Comparison of ENCODE assay signal across 38 cellular contexts in genomic region chr12:108875280-108875679, GRCh38. TPM values are rescaled to one million over a fixed set of nuclear protein-coding genes. Genes with fewer than 3 reads are reported as not detected.
"Had no signal": no experiment of that assay in that cellular context is flagged by ENCODE, and none has a peak within 500 bp of the region (broad histone marks: within the 10 kb centered on the region; RNA-seq: fewer than 3 reads in every experiment).

No MANE protein-coding gene starts in this region.

- H3K9me3 Mint-ChIP-seq: activated B cell treated with CpG ODN at 0.5 μM for 24 hours; activated CD4-positive, alpha-beta memory T cell treated with anti-CD3 and anti-CD28 coated beads for 36 hours; activated CD4-positive, alpha-beta T cell treated with anti-CD3 and anti-CD28 coated beads, Interleukin-2, amount 10 ng/mL, durations not matched to agents 24 days and 14 days; activated CD8-positive, alpha-beta T cell treated with anti-CD3 and anti-CD28 coated beads for 36 hours; activated naive CD4-positive, alpha-beta T cell treated with anti-CD3 and anti-CD28 coated beads for 36 hours; activated naive CD4-positive, alpha-beta T cell treated with anti-CD3 and anti-CD28 coated beads, Interleukin-2, amount 50 U/mL, for 72 hours; activated T-cell treated with anti-CD3 and anti-CD28 coated beads, Interleukin-2, amount 50 U/mL, for 72 hours; activated T-helper 17 cell treated with anti-CD3 and anti-CD28 coated beads, Interleukin-2, amount 50 U/mL, for 72 hours had no signal

- H3K4me1 ChIP-seq: adrenal gland, breast epithelium had no signal

- H3K27ac ChIP-seq: adrenal gland, body of pancreas, brain microvascular endothelial cell, breast epithelium, VCaP had no signal

- ATAC-seq: activated T-cell treated with anti-CD3 and anti-CD28 coated beads, Interleukin-2, amount 50 U/mL, for 4 hours; body of pancreas had no signal

- H3K27me3 Mint-ChIP-seq: activated B cell treated with CpG ODN at 0.5 μM for 24 hours; activated CD4-positive, alpha-beta memory T cell treated with anti-CD3 and anti-CD28 coated beads for 36 hours; activated CD4-positive, alpha-beta T cell treated with anti-CD3 and anti-CD28 coated beads, Interleukin-2, amount 10 ng/mL, durations not matched to agents 24 days and 14 days; activated CD8-positive, alpha-beta T cell treated with anti-CD3 and anti-CD28 coated beads for 36 hours; activated naive CD8-positive, alpha-beta T cell treated with anti-CD3 and anti-CD28 coated beads for 36 hours; activated T-helper 17 cell treated with anti-CD3 and anti-CD28 coated beads, Interleukin-2, amount 50 U/mL, for 72 hours had no signal

- H3K4me3 Mint-ChIP-seq: activated B cell treated with CpG ODN at 0.5 μM for 24 hours; activated CD4-positive, alpha-beta memory T cell treated with anti-CD3 and anti-CD28 coated beads for 36 hours; activated CD4-positive, alpha-beta T cell treated with anti-CD3 and anti-CD28 coated beads, Interleukin-2, amount 10 ng/mL, durations not matched to agents 24 days and 14 days; activated CD8-positive, alpha-beta T cell treated with anti-CD3 and anti-CD28 coated beads for 36 hours; activated naive CD4-positive, alpha-beta T cell treated with anti-CD3 and anti-CD28 coated beads for 36 hours; activated naive CD8-positive, alpha-beta T cell treated with anti-CD3 and anti-CD28 coated beads for 36 hours; activated T-cell treated with anti-CD3 and anti-CD28 coated beads, Interleukin-2, amount 50 U/mL, for 4 hours; activated T-cell treated with anti-CD3 and anti-CD28 coated beads, Interleukin-2, amount 50 U/mL, for 72 hours; activated T-helper 1 cell treated with anti-CD3 and anti-CD28 coated beads, Interleukin-12 subunit alpha, Interleukin-12 subunit beta, Interleukin-2, Interleukin-4 antibody, amounts not matched to agents 30 ng/mL and 10 ng/mL and 1 ng/mL, durations not matched to agents 14 hours and 24 hours and 36 hours; activated T-helper 17 cell treated with anti-CD3 and anti-CD28 coated beads, Interleukin-2, amount 50 U/mL, for 72 hours; T-helper 2 cell treated with Interferon-gamma antibody and Interleukin-4, amounts not matched to agents 5 μg/mL and 100 μg/mL, for 36 hours had no signal

- H3K36me3 ChIP-seq: adrenal gland, brain microvascular endothelial cell, breast epithelium had no signal

- H3K4me1 Mint-ChIP-seq: activated B cell treated with CpG ODN at 0.5 μM for 24 hours; activated naive CD8-positive, alpha-beta T cell treated with anti-CD3 and anti-CD28 coated beads for 36 hours had no signal

- H3K36me3 Mint-ChIP-seq: activated CD4-positive, alpha-beta memory T cell treated with anti-CD3 and anti-CD28 coated beads for 36 hours; activated naive CD4-positive, alpha-beta T cell treated with anti-CD3 and anti-CD28 coated beads, Interleukin-2, amount 50 U/mL, for 72 hours; activated naive CD8-positive, alpha-beta T cell treated with anti-CD3 and anti-CD28 coated beads for 36 hours had no signal

- H3K9me3 ChIP-seq: adrenal gland, body of pancreas, breast epithelium had no signal

- DNase-seq: activated B cell treated with CpG ODN at 0.5 μM for 24 hours; activated CD4-positive, alpha-beta memory T cell treated with anti-CD3 and anti-CD28 coated beads for 36 hours; activated CD4-positive, alpha-beta T cell treated with anti-CD3 and anti-CD28 coated beads for 4 hours; activated CD4-positive, alpha-beta T cell treated with anti-CD3 and anti-CD28 coated beads, Interleukin-2, amount 10 ng/mL, durations not matched to agents 24 days and 14 days; activated CD4-positive, alpha-beta T cell treated with anti-CD3 and anti-CD28 coated beads, Interleukin-2, amount 50 U/mL, for 1 hour; activated CD4-positive, alpha-beta T cell treated with anti-CD3 and anti-CD28 coated beads, Interleukin-2, amount 50 U/mL, for 4 hours; activated CD4-positive, CD25-positive, alpha-beta regulatory T cell treated with anti-CD3 and anti-CD28 coated beads, Interleukin-2, amount 50 U/mL, for 72 hours; activated CD8-positive, alpha-beta memory T cell treated with anti-CD3 and anti-CD28 coated beads, Interleukin-2, amount 50 U/mL, for 4 hours; activated CD8-positive, alpha-beta T cell treated with anti-CD3 and anti-CD28 coated beads for 36 hours; activated effector memory CD4-positive, alpha-beta T cell treated with anti-CD3 and anti-CD28 coated beads, Interleukin-2, amount 50 U/mL, for 16 hours; activated gamma-delta T cell treated with Interleukin-2 at 50 U/mL for 16 hours; activated naive CD4-positive, alpha-beta T cell; activated naive CD4-positive, alpha-beta T cell treated with anti-CD3 and anti-CD28 coated beads for 36 hours; activated naive CD4-positive, alpha-beta T cell treated with anti-CD3 and anti-CD28 coated beads, Interleukin-2, amount 50 U/mL, for 16 hours; activated naive CD8-positive, alpha-beta T cell treated with anti-CD3 and anti-CD28 coated beads for 36 hours; activated T-cell treated with anti-CD3 and anti-CD28 coated beads for 4 hours; activated T-cell treated with anti-CD3 and anti-CD28 coated beads, Interleukin-2, amount 50 U/mL, for 1 hour; activated T-cell treated with anti-CD3 and anti-CD28 coated beads, Interleukin-2, amount 50 U/mL, for 4 hours; activated T-cell treated with anti-CD3 and anti-CD28 coated beads, Interleukin-2, amount 50 U/mL, for 72 hours; adrenal gland; amniotic stem cell; aorta; body of pancreas; brain microvascular endothelial cell; central memory CD4-positive, alpha-beta T cell; T-helper 9 cell had no signal

- H3K4me3 ChIP-seq: adrenal gland, body of pancreas, breast epithelium had no signal

- H3K27ac Mint-ChIP-seq: activated B cell treated with CpG ODN at 0.5 μM for 24 hours; activated CD4-positive, alpha-beta memory T cell treated with anti-CD3 and anti-CD28 coated beads for 36 hours; activated CD4-positive, alpha-beta T cell treated with anti-CD3 and anti-CD28 coated beads, Interleukin-2, amount 10 ng/mL, durations not matched to agents 24 days and 14 days; activated CD8-positive, alpha-beta T cell treated with anti-CD3 and anti-CD28 coated beads for 36 hours; activated naive CD4-positive, alpha-beta T cell treated with anti-CD3 and anti-CD28 coated beads for 36 hours; activated naive CD8-positive, alpha-beta T cell treated with anti-CD3 and anti-CD28 coated beads for 36 hours; activated T-cell treated with anti-CD3 and anti-CD28 coated beads, Interleukin-2, amount 50 U/mL, for 72 hours; activated T-helper 1 cell treated with anti-CD3 and anti-CD28 coated beads, Interleukin-12 subunit alpha, Interleukin-12 subunit beta, Interleukin-2, Interleukin-4 antibody, amounts not matched to agents 30 ng/mL and 10 ng/mL and 1 ng/mL, durations not matched to agents 14 hours and 24 hours and 36 hours; activated T-helper 17 cell treated with anti-CD3 and anti-CD28 coated beads, Interleukin-2, amount 50 U/mL, for 72 hours; T-helper 2 cell treated with Interferon-gamma antibody and Interleukin-4, amounts not matched to agents 5 μg/mL and 100 μg/mL, for 36 hours had no signal

- FAIRE-seq: astrocyte, TTC549 had no signal

RNA-seq across cellular contexts. Expression of gene DAO, which starts 4.6 kb away (rescaled TPM):
- total RNA-seq: activated B cell treated with CpG ODN at 0.5 μM for 24 hours; activated CD4-positive, alpha-beta memory T cell treated with anti-CD3 and anti-CD28 coated beads for 36 hours; activated CD4-positive, alpha-beta T cell treated with anti-CD3 and anti-CD28 coated beads, Interleukin-2, amount 10 ng/mL, durations not matched to agents 24 days and 14 days; activated CD8-positive, alpha-beta memory T cell treated with anti-CD3 and anti-CD28 coated beads for 36 hours; activated CD8-positive, alpha-beta T cell treated with anti-CD3 and anti-CD28 coated beads for 36 hours; activated naive CD4-positive, alpha-beta T cell treated with anti-CD3 and anti-CD28 coated beads for 36 hours; activated naive CD4-positive, alpha-beta T cell treated with anti-CD3 and anti-CD28 coated beads, Interleukin-2, amount 50 U/mL, for 72 hours; activated naive CD8-positive, alpha-beta T cell treated with anti-CD3 and anti-CD28 coated beads for 36 hours; activated T-cell treated with anti-CD3 and anti-CD28 coated beads, Interleukin-2, amount 50 U/mL, for 4 hours; activated T-cell treated with anti-CD3 and anti-CD28 coated beads, Interleukin-2, amount 50 U/mL, for 72 hours; activated T-helper 1 cell treated with anti-CD3 and anti-CD28 coated beads, Interleukin-12 subunit alpha, Interleukin-12 subunit beta, Interleukin-2, Interleukin-4 antibody, amounts not matched to agents 30 ng/mL and 10 ng/mL and 1 ng/mL, durations not matched to agents 14 hours and 24 hours and 36 hours; activated T-helper 17 cell treated with anti-CD3 and anti-CD28 coated beads, Interleukin-2, amount 50 U/mL, for 72 hours; adrenal gland; aorta; astrocyte; body of pancreas; breast epithelium; cardiac septum; cerebellum; T-helper 1 cell treated with Interleukin-12 subunit alpha and Interleukin-12 subunit beta and Interleukin-4 antibody, amounts not matched to agents 30 ng/mL and 1 ng/mL, for 36 hours had no signal
